8 cellular contexts compared by ENCODE assay signal in the genomic region with DNA sequence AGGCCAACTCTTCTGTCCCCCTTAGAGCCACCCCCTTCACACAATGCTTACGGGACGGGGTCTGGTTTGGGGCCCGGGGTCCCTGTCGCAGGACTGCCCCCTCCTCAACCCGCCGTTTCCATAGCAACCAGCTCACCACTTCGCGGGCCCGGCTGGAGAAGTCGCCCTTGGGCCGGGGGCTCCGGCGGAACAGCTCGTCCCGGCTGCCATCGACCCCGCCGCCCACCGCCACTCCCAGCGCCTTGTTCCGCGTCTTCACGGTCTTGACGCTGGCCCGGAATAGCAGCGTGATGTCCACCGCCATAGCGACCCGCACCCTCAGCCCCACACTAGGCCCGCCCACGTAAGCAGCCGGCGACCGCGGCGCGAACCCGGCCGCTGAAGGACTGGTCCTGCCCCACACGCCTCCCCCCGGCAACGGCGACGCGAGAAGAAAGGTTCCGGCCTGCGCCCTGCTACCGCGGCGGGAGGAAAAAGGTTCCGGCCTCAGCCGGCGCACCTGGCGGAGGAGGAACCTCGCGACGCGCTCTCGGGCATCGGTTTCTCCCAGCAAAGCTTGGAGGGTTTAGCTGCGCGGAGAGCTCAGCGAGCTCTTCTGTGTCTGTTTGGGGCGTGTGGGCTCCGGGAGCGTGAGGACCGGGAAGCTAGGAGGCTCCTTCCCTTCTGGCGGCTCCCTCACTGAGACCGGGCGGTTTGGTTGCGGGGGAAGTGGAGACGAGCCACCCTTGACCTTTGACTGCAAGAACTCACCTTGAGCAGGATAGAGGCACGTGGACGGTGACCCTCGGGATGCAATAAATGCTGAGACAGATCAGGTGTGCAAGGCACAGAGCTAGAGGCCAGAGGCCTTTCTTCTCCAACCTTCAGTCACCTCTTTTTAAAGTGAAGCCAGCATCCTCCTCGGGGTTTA. TPM values are rescaled to one million over a fixed set of nuclear protein-coding genes. Genes with fewer than 3 reads are reported as not detected.
A peak's percentile ranks its signal among the peaks of the same experiment; 100 is the strongest.
DNase-seq lines count a peak whose midpoint lies in the region; ATAC-seq, FAIRE-seq and TF ChIP-seq lines count a peak whose summit lies in the region.

A gene (minus strand): TSS at position 388 of the 910 bp plus-strand sequence. CDS start 84 bp downstream, at position 304.

- peak within 1 kb of the TSS; percentile 89 for H3K4me2 ChIP-seq in DND-41 (ENCODE audit: insufficient read depth, low read length)

- H3K9ac ChIP-seq in DND-41 (ENCODE audit: low read depth, low read length), result peak within 1 kb of the TSS; percentile 95

- peak within 1 kb of the TSS; percentile 85 for H3K27ac ChIP-seq in DND-41 (ENCODE audit: low read length)

- ATAC-seq in DND-41 (ENCODE audit: insufficient read depth, low read depth), result peak; percentile 94
- peak; percentile 87 for ATAC-seq in GM21723 (IDR thresholded peaks at IDR 0.05; ENCODE audit: unreplicated experiment)
- peak; percentile 88 to 91 for ATAC-seq in naive B cell (ENCODE audit: low read depth in 2 of 2)
- ATAC-seq in stimulated activated naive B cell treated with anti-CD40 and anti-IgM and Interleukin-4, amounts not matched to agents 10 μg/mL and 1 μg/mL and 100 μg/mL, for 72 hours (replicated peaks), result peak; percentile 79 to 83

- no peaks in the 10 kb centered on the region for H3K27me3 Mint-ChIP-seq in activated T-helper 1 cell treated with anti-CD3 and anti-CD28 coated beads, Interleukin-12 subunit alpha, Interleukin-12 subunit beta, Interleukin-2, Interleukin-4 antibody, amounts not matched to agents 30 ng/mL and 10 ng/mL and 1 ng/mL, durations not matched to agents 14 hours and 24 hours and 36 hours (ENCODE audit: insufficient read depth)
- no peaks in the 10 kb centered on the region for H3K27me3 Mint-ChIP-seq in naive B cell
- H3K27me3 Mint-ChIP-seq in stimulated activated naive B cell treated with anti-CD40 and anti-IgM and Interleukin-4, amounts not matched to agents 10 μg/mL and 1 μg/mL and 100 μg/mL, for 72 hours, result no peaks in the 10 kb centered on the region

- no peaks in the 10 kb centered on the region for H3K9me3 Mint-ChIP-seq in activated T-helper 1 cell treated with anti-CD3 and anti-CD28 coated beads, Interleukin-12 subunit alpha, Interleukin-12 subunit beta, Interleukin-2, Interleukin-4 antibody, amounts not matched to agents 30 ng/mL and 10 ng/mL and 1 ng/mL, durations not matched to agents 14 hours and 24 hours and 36 hours
- H3K9me3 Mint-ChIP-seq in naive B cell, result no peaks in the 10 kb centered on the region
- no peaks in the 10 kb centered on the region for H3K9me3 Mint-ChIP-seq in stimulated activated naive B cell treated with anti-CD40 and anti-IgM and Interleukin-4, amounts not matched to agents 10 μg/mL and 1 μg/mL and 100 μg/mL, for 72 hours

- no peaks in the 10 kb centered on the region for H3K9me3 ChIP-seq in DND-41 (ENCODE audit: insufficient read depth, low read length, severe bottlenecking)

- H3K79me2 ChIP-seq in DND-41 (ENCODE audit: insufficient read depth, low read length), result peaks cover 59% of the 10 kb centered on the region

- H3K4me3 ChIP-seq in DND-41 (ENCODE audit: low read depth in 1 of 2, low read length in 2 of 2), result peak within 1 kb of the TSS; percentile 65 to 79

- peaks cover 37% of the 10 kb centered on the region for H3K4me1 ChIP-seq in DND-41 (ENCODE audit: insufficient read depth, low read length)

- peaks cover 46% of the 10 kb centered on the region for H3K4me1 Mint-ChIP-seq in activated T-helper 1 cell treated with anti-CD3 and anti-CD28 coated beads, Interleukin-12 subunit alpha, Interleukin-12 subunit beta, Interleukin-2, Interleukin-4 antibody, amounts not matched to agents 30 ng/mL and 10 ng/mL and 1 ng/mL, durations not matched to agents 14 hours and 24 hours and 36 hours (ENCODE audit: low read depth)
- H3K4me1 Mint-ChIP-seq in naive B cell, result peaks cover 34 to 56% (median 46%) of the 10 kb centered on the region in 3 donors
- peaks cover 28 to 53% of the 10 kb centered on the region in 2 donors for H3K4me1 Mint-ChIP-seq in stimulated activated naive B cell treated with anti-CD40 and anti-IgM and Interleukin-4, amounts not matched to agents 10 μg/mL and 1 μg/mL and 100 μg/mL, for 72 hours

- peak within 1 kb of the TSS; percentile 98 for H3K4me3 Mint-ChIP-seq in activated T-helper 1 cell treated with anti-CD3 and anti-CD28 coated beads, Interleukin-12 subunit alpha, Interleukin-12 subunit beta, Interleukin-2, Interleukin-4 antibody, amounts not matched to agents 30 ng/mL and 10 ng/mL and 1 ng/mL, durations not matched to agents 14 hours and 24 hours and 36 hours
- H3K4me3 Mint-ChIP-seq in naive B cell, result peak within 1 kb of the TSS; percentile 98 to 100 (median 98)
- H3K4me3 Mint-ChIP-seq in stimulated activated naive B cell treated with anti-CD40 and anti-IgM and Interleukin-4, amounts not matched to agents 10 μg/mL and 1 μg/mL and 100 μg/mL, for 72 hours, result peak within 1 kb of the TSS; percentile 91 to 99

- FAIRE-seq in RCC 7860 (lab: Jason Lieb, UNC), result no peak

- peaks cover 4% of the 10 kb centered on the region; the same call in 1 of the 2 replicates for H3K36me3 ChIP-seq in DND-41 (ENCODE audit: insufficient read depth, low read length)

- intact Hi-C loops in activated T-helper 1 cell treated with anti-CD3 and anti-CD28 coated beads, Interleukin-12 subunit alpha, Interleukin-12 subunit beta, Interleukin-2, Interleukin-4 antibody, amounts not matched to agents 30 ng/mL and 10 ng/mL and 1 ng/mL, durations not matched to agents 14 hours and 24 hours and 36 hours (cut with micrococcal nuclease), result loop anchor here (1.0 to 5.0 kb wide), 6 partner anchors 33 to 585 kb away; a partner anchor contains a TSS

- peak within 1 kb of the TSS; percentile 96 for H2AFZ ChIP-seq in DND-41 (ENCODE audit: low read depth, low read length)

- peaks cover 3% of the 10 kb centered on the region for H3K36me3 Mint-ChIP-seq in activated T-helper 1 cell treated with anti-CD3 and anti-CD28 coated beads, Interleukin-12 subunit alpha, Interleukin-12 subunit beta, Interleukin-2, Interleukin-4 antibody, amounts not matched to agents 30 ng/mL and 10 ng/mL and 1 ng/mL, durations not matched to agents 14 hours and 24 hours and 36 hours (ENCODE audit: low read depth)
- peaks cover 8 to 9% of the 10 kb centered on the region in 2 donors for H3K36me3 Mint-ChIP-seq in naive B cell
- peaks cover 9 to 17% of the 10 kb centered on the region in 2 donors for H3K36me3 Mint-ChIP-seq in stimulated activated naive B cell treated with anti-CD40 and anti-IgM and Interleukin-4, amounts not matched to agents 10 μg/mL and 1 μg/mL and 100 μg/mL, for 72 hours

- H4K20me1 ChIP-seq in DND-41 (ENCODE audit: insufficient read depth, low read length), result peaks cover 15% of the 10 kb centered on the region; the same call in 1 of the 2 replicates

- no peak for TF ChIP-seq CTCF in DND-41 (IDR thresholded peaks at IDR 0.05; ENCODE audit: borderline replicate concordance, extremely low read depth, low read length, poor library complexity, severe bottlenecking)

- DNase-seq in DND-41, result peak; percentile 89
- peak; percentile 80 for DNase-seq in KG1 (lab: John Stamatoyannopoulos, UW)
- DNase-seq in RCC 7860 (ENCODE audit: low spot score), result peak; percentile 60
- DNase-seq in activated T-helper 1 cell treated with anti-CD3 and anti-CD28 coated beads, Interleukin-12 subunit alpha, Interleukin-12 subunit beta, Interleukin-2, Interleukin-4 antibody, amounts not matched to agents 30 ng/mL and 10 ng/mL and 1 ng/mL, durations not matched to agents 14 hours and 24 hours and 36 hours (ENCODE audit: low spot score), result peak; percentile 85
- DNase-seq in fibroblast of gingiva (ENCODE audit: low read depth), result peak; percentile 88
- DNase-seq in naive B cell, result peak; percentile 86
- peak; percentile 87 for DNase-seq in stimulated activated naive B cell treated with anti-CD40 and anti-IgM and Interleukin-4, amounts not matched to agents 10 μg/mL and 1 μg/mL and 100 μg/mL, for 72 hours

- H3K27me3 ChIP-seq in DND-41 (ENCODE audit: insufficient read depth, low read length, poor library complexity), result no peaks in the 10 kb centered on the region

- H3K27ac Mint-ChIP-seq in activated T-helper 1 cell treated with anti-CD3 and anti-CD28 coated beads, Interleukin-12 subunit alpha, Interleukin-12 subunit beta, Interleukin-2, Interleukin-4 antibody, amounts not matched to agents 30 ng/mL and 10 ng/mL and 1 ng/mL, durations not matched to agents 14 hours and 24 hours and 36 hours, result peak within 1 kb of the TSS; percentile 98
- H3K27ac Mint-ChIP-seq in naive B cell, result peak within 1 kb of the TSS; percentile 85 to 97 (median 94)
- H3K27ac Mint-ChIP-seq in stimulated activated naive B cell treated with anti-CD40 and anti-IgM and Interleukin-4, amounts not matched to agents 10 μg/mL and 1 μg/mL and 100 μg/mL, for 72 hours, result peak within 1 kb of the TSS; percentile 97

RNA-seq across cellular contexts. Expression of the gene that starts here (rescaled TPM):
- total RNA-seq in activated T-helper 1 cell treated with anti-CD3 and anti-CD28 coated beads, Interleukin-12 subunit alpha, Interleukin-12 subunit beta, Interleukin-2, Interleukin-4 antibody, amounts not matched to agents 30 ng/mL and 10 ng/mL and 1 ng/mL, durations not matched to agents 14 hours and 24 hours and 36 hours, result 34.6 and 35.4 TPM in 2 replicates
- polyA plus RNA-seq in naive B cell (ENCODE audit: low read depth in 6 of 6), result 10 to 100 TPM in 5 of 6 donors, 1 to 10 TPM in 1; 7.8 to 27.5 (median 22.9) TPM

Comparison
In these comparisons a context has a peak if more than half of its experiments do, and no peak if none do; other contexts are left out.
1. Peak in every context shown above with its lines: DNase-seq, ATAC-seq, H3K4me3 ChIP-seq and H3K27ac ChIP-seq.